ENCODE assay signal across 34 cellular contexts in the genomic region with DNA sequence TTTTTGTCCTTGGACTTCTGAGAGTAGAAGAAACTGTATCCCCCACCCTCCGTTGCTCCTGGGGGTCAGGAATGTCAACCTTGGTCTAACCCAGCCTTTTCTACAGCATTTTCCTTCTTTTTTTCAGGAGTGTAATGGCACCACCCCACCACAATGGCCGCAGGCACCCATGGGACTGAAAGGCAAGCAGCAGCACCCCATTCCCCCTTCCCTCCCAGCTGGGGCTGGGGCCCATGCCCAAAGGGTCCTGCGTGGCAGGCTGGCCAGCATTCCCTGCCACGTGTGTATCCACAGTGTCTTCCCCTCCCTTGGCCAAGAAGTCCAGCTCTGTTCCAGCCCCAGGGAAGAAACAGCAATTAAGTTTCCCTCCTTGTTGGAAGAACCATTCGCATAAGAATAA.
"Had no signal": no experiment of that assay in that cellular context is flagged by ENCODE, and none has a peak within 500 bp of the region (broad histone marks: within the 10 kb centered on the region; RNA-seq: fewer than 3 reads in every experiment).

No MANE protein-coding gene starts in this region.

- H3K27ac ChIP-seq: adrenal gland, body of pancreas, brain microvascular endothelial cell, breast epithelium, VCaP had no signal

- H3K9me3 ChIP-seq: adrenal gland had no signal

- ATAC-seq: activated CD8-positive, alpha-beta T cell treated with anti-CD3 and anti-CD28 coated beads for 36 hours; activated naive CD4-positive, alpha-beta T cell treated with anti-CD3 and anti-CD28 coated beads, Interleukin-2, amount 50 U/mL, for 72 hours; activated T-cell treated with anti-CD3 and anti-CD28 coated beads, Interleukin-2, amount 50 U/mL, for 4 hours; activated T-cell treated with anti-CD3 and anti-CD28 coated beads, Interleukin-2, amount 50 U/mL, for 72 hours; activated T-helper 17 cell treated with anti-CD3 and anti-CD28 coated beads, Interleukin-2, amount 50 U/mL, for 72 hours; body of pancreas had no signal

- H3K4me3 ChIP-seq: adrenal gland, body of pancreas, breast epithelium had no signal

- H3K27me3 ChIP-seq: adrenal gland, body of pancreas, brain microvascular endothelial cell, breast epithelium had no signal

- H3K36me3 ChIP-seq: adrenal gland, brain microvascular endothelial cell, breast epithelium had no signal

- DNase-seq: activated B cell treated with CpG ODN at 0.5 μM for 24 hours; activated CD4-positive, alpha-beta memory T cell treated with anti-CD3 and anti-CD28 coated beads for 36 hours; activated CD4-positive, alpha-beta T cell treated with anti-CD3 and anti-CD28 coated beads for 4 hours; activated CD4-positive, alpha-beta T cell treated with anti-CD3 and anti-CD28 coated beads, Interleukin-2, amount 10 ng/mL, durations not matched to agents 24 days and 14 days; activated CD4-positive, alpha-beta T cell treated with anti-CD3 and anti-CD28 coated beads, Interleukin-2, amount 50 U/mL, for 1 hour; activated CD4-positive, alpha-beta T cell treated with anti-CD3 and anti-CD28 coated beads, Interleukin-2, amount 50 U/mL, for 4 hours; activated CD4-positive, CD25-positive, alpha-beta regulatory T cell treated with anti-CD3 and anti-CD28 coated beads, Interleukin-2, amount 50 U/mL, for 72 hours; activated CD8-positive, alpha-beta memory T cell treated with anti-CD3 and anti-CD28 coated beads, Interleukin-2, amount 50 U/mL, for 4 hours; activated CD8-positive, alpha-beta T cell treated with anti-CD3 and anti-CD28 coated beads for 36 hours; activated effector memory CD4-positive, alpha-beta T cell treated with anti-CD3 and anti-CD28 coated beads, Interleukin-2, amount 50 U/mL, for 16 hours; activated gamma-delta T cell treated with Interleukin-2 at 50 U/mL for 16 hours; activated naive CD4-positive, alpha-beta T cell; activated naive CD4-positive, alpha-beta T cell treated with anti-CD3 and anti-CD28 coated beads for 36 hours; activated naive CD4-positive, alpha-beta T cell treated with anti-CD3 and anti-CD28 coated beads, Interleukin-2, amount 50 U/mL, for 16 hours; activated naive CD8-positive, alpha-beta T cell treated with anti-CD3 and anti-CD28 coated beads for 36 hours; activated T-cell treated with anti-CD3 and anti-CD28 coated beads for 4 hours; activated T-cell treated with anti-CD3 and anti-CD28 coated beads, Interleukin-2, amount 50 U/mL, for 1 hour; activated T-cell treated with anti-CD3 and anti-CD28 coated beads, Interleukin-2, amount 50 U/mL, for 4 hours; activated T-cell treated with anti-CD3 and anti-CD28 coated beads, Interleukin-2, amount 50 U/mL, for 72 hours; adrenal gland; amniotic stem cell; aorta; body of pancreas; brain microvascular endothelial cell; central memory CD4-positive, alpha-beta T cell; T-helper 1 cell; T-helper 2 cell; T-helper 9 cell had no signal

- FAIRE-seq: astrocyte, TTC549 had no signal

- H3K4me1 ChIP-seq: adrenal gland, body of pancreas, breast epithelium had no signal
